ENCODE assay signal across 21 cellular contexts in the genomic region with DNA sequence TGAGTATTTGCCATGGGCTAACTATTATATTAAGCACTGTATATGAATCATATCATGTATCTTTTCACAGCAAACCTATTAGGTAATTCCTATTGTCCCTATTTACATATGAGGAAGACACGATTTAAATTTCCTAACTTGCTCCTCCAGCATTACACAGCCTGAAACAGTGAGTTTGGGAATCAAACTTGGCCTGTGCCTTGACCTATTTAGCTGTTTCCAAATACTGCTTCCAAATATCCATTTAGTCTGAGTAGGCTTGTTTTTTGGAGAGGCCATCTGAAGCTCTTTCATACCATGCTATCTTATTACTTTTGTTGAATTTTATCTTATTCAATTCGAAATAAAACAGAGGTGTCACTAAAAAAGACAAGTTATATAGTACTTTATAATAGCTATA.
"Had no signal": no experiment of that assay in that cellular context is flagged by ENCODE, and none has a peak within 500 bp of the region (broad histone marks: within the 10 kb centered on the region; RNA-seq: fewer than 3 reads in every experiment).

No MANE protein-coding gene starts in this region.

- H3K27ac ChIP-seq: VCaP had no signal

- H3K4me3 ChIP-seq: K562 had no signal

- DNase-seq: activated CD4-positive, alpha-beta memory T cell treated with anti-CD3 and anti-CD28 coated beads for 36 hours; activated CD4-positive, alpha-beta T cell treated with anti-CD3 and anti-CD28 coated beads, Interleukin-2, amount 10 ng/mL, durations not matched to agents 7 days and 5 days; activated CD4-positive, CD25-positive, alpha-beta regulatory T cell; activated CD8-positive, alpha-beta memory T cell treated with anti-CD3 and anti-CD28 coated beads, Interleukin-2, amount 50 U/mL, for 4 hours; activated gamma-delta T cell treated with Interleukin-2 at 50 U/mL for 16 hours; activated naive CD4-positive, alpha-beta T cell treated with anti-CD3 and anti-CD28 coated beads, Interleukin-2, amount 10 ng/mL, durations not matched to agents 7 days and 5 days; activated naive CD8-positive, alpha-beta T cell treated with anti-CD3 and anti-CD28 coated beads for 36 hours; activated T-cell treated with anti-CD3 and anti-CD28 coated beads, Interleukin-2, amount 50 U/mL, for 72 hours; Karpas-422; MM.1S; NCI-H1105; NCI-H1436; NCI-H1694 treated with DMSO at 0.1 percent for 48 hours; NCI-H2029 treated with DMSO at 0.1 percent for 48 hours; NCI-H446; NCI-H524; SIG-M5; T-helper 2 cell had no signal

- ATAC-seq: activated T-cell treated with anti-CD3 and anti-CD28 coated beads, Interleukin-2, amount 50 U/mL, for 72 hours; K562; PC-3 had no signal
